8 cellular contexts compared by ENCODE assay signal in the genomic region with DNA sequence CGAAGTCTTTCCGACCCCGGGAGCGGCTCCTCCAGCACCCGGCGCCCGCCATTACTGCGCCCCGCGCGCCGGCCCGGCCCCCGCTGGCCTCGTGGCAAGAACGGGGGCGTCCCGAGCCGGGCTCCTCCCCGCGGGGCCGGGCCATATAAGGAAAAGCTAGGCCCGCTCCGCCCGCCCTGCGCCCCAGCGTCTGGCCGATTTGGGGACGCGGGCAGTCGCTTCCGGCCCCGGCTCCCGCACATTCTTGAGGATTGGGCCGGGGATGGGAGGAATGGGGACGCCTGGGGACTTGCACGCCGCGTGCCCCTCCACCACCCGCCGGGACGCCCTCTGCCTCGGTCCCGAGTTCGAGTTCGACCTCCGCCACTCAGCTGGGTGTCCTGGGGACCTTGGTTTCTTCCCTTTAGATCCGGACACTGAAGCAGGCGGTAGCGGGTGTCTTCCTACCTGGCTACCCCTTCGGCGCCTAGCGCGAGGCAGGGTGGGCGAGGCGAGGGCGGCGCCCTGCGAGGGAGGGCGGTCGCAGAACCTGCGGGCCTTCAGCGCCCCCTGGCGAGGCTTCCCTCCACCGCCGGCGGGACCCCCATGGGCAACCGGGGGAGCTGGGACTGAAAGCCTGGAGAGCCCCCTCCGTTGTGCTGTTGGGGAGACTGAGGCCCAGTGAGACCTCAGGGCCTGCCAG. TPM values are rescaled to one million over a fixed set of nuclear protein-coding genes. Genes with fewer than 3 reads are reported as not detected.
DNase-seq lines count a peak whose midpoint lies in the region; ATAC-seq and TF ChIP-seq lines count a peak whose summit lies in the region.

No MANE protein-coding gene starts in this region.

- peak overlapping the region; percentile 94 for H3K4me3 ChIP-seq in neutrophil (ENCODE audit: low read depth in 1 of 2, low read length in 1 of 2)
- H3K4me3 ChIP-seq in suprapubic skin, result peak overlapping the region; percentile 76

- WGBS in suprapubic skin, result under 1% methylated on average over 37 of the region's 69 CpGs

- peaks cover 10% of the 10 kb centered on the region for H3K36me3 ChIP-seq in neutrophil
- H3K36me3 ChIP-seq in suprapubic skin, result peaks cover 25% of the 10 kb centered on the region

- TF ChIP-seq EP300 in suprapubic skin (IDR thresholded peaks at IDR 0.05), result no peak

- peak; percentile 63 for TF ChIP-seq CTCF in neutrophil (IDR thresholded peaks at IDR 0.05)
- peak; percentile 57 to 86 for TF ChIP-seq CTCF in suprapubic skin (IDR thresholded peaks at IDR 0.05)

- H3K27ac ChIP-seq in neutrophil (peak overlapping the region; percentile 67), suprapubic skin (peak overlapping the region; percentile 94)

- ATAC-seq in GM18520 (IDR thresholded peaks at IDR 0.05; ENCODE audit: unreplicated experiment) (peak; percentile 37), HG03045 (IDR thresholded peaks at IDR 0.05; ENCODE audit: unreplicated experiment) (peak; percentile 71)

- H3K27me3 ChIP-seq in neutrophil (peaks cover 4% of the 10 kb centered on the region), suprapubic skin (no peaks in the 10 kb centered on the region)

- H3K4me1 ChIP-seq in neutrophil (ENCODE audit: control insufficient read depth in 1 of 2, insufficient read depth in 1 of 2, low read depth in 1 of 2, low read length in 1 of 2) (peaks cover 36 to 46% of the 10 kb centered on the region in 2 experiments), suprapubic skin (peaks cover 69% of the 10 kb centered on the region)

- DNase-seq in RPMI8226 (peak; percentile 90), foreskin melanocyte (peak; percentile 73), suprapubic skin (ENCODE audit: low spot score in 2 of 2) (peak; percentile 93 to 96), NCI-H446 treated with DMSO at 0.1 percent for 48 hours (lab: John Stamatoyannopoulos, UW) (no peak)
- DNase-seq in activated gamma-delta T cell treated with anti-CD3 and anti-CD28 coated beads, Interleukin-2, amount 50 U/mL, for 16 hours (ENCODE audit: low read depth), result peak; percentile 77

- no peaks in the 10 kb centered on the region for H3K9me3 ChIP-seq in neutrophil
- H3K9me3 ChIP-seq in suprapubic skin, result no peaks in the 10 kb centered on the region

- TF ChIP-seq POLR2A in suprapubic skin (IDR thresholded peaks at IDR 0.05), result peak in 1 of 2 donors; percentile 66

RNA-seq across cellular contexts. Expression of a gene that starts 3.8 kb away (rescaled TPM):
- total RNA-seq in suprapubic skin, result 10 to 100 TPM; 42.3 to 54.6 (median 50.5) TPM

RNA-seq across cellular contexts. Expression of a gene that starts 22.4 kb away (rescaled TPM):
- 10 to 100 TPM; 37.4 to 72.1 (median 56.0) TPM for total RNA-seq in suprapubic skin

RNA-seq across cellular contexts. Expression of a gene that starts 37.8 kb away (rescaled TPM):
- total RNA-seq in suprapubic skin, result 1 to 10 TPM in 3 of 4 donors, under 1 TPM in 1; 0.26 to 3.2 (median 2.5) TPM

RNA-seq across cellular contexts. Expression of a gene that starts 55.4 kb away (rescaled TPM):
- 1 to 10 TPM; 3.1 to 9.5 (median 7.6) TPM for total RNA-seq in suprapubic skin
